26 cellular contexts compared by ENCODE assay signal in genomic region chr16:75472908-75473877, GRCh38. TPM values are rescaled to one million over a fixed set of nuclear protein-coding genes. Genes with fewer than 3 reads are reported as not detected.
"Had no signal": no experiment of that assay in that cellular context is flagged by ENCODE, and none has a peak within 500 bp of the region (broad histone marks: within the 10 kb centered on the region; RNA-seq: fewer than 3 reads in every experiment).

No MANE protein-coding gene starts in this region.

- H3K4me3 ChIP-seq: PC-9 had no signal

- DNase-seq: activated CD4-positive, alpha-beta memory T cell treated with anti-CD3 and anti-CD28 coated beads for 36 hours; activated CD4-positive, alpha-beta T cell treated with anti-CD3 and anti-CD28 coated beads, Interleukin-2, amount 10 ng/mL, durations not matched to agents 7 days and 5 days; activated CD4-positive, CD25-positive, alpha-beta regulatory T cell; activated CD8-positive, alpha-beta memory T cell treated with anti-CD3 and anti-CD28 coated beads for 24 hours; activated gamma-delta T cell; activated naive CD4-positive, alpha-beta T cell treated with anti-CD3 and anti-CD28 coated beads for 36 hours; activated T-cell treated with anti-CD3 and anti-CD28 coated beads, Interleukin-2, amount 50 U/mL, for 4 hours; amygdala; NCI-H1092; NCI-H1417; NCI-H1930; NCI-H2171; NCI-H226; NCI-H510A; NCI-H69; NK-92 treated with Interleukin-12 subunit alpha and Interleukin-12 subunit beta, amount 100 ng/mL, for 24 hours; PC-9; SIG-M5; T-helper 17 cell; T-helper 9 cell had no signal

- H3K27ac ChIP-seq: PC-9 had no signal

- H3K4me1 Mint-ChIP-seq: central memory CD8-positive, alpha-beta T cell had no signal

- H3K27ac Mint-ChIP-seq: activated CD4-positive, alpha-beta memory T cell treated with anti-CD3 and anti-CD28 coated beads for 36 hours; activated CD4-positive, alpha-beta T cell treated with anti-CD3 and anti-CD28 coated beads, Interleukin-2, amount 10 ng/mL, durations not matched to agents 7 days and 5 days; activated naive CD4-positive, alpha-beta T cell treated with anti-CD3 and anti-CD28 coated beads for 36 hours; activated naive CD8-positive, alpha-beta T cell; activated T-helper 17 cell treated with anti-CD3 and anti-CD28 coated beads, Interleukin-2, amount 50 U/mL, for 72 hours; brain; T-helper 17 cell had no signal

- H2AFZ ChIP-seq: PC-9 had no signal

- ATAC-seq: activated T-cell treated with anti-CD3 and anti-CD28 coated beads, Interleukin-2, amount 50 U/mL, for 4 hours; activated T-helper 17 cell treated with anti-CD3 and anti-CD28 coated beads, Interleukin-2, amount 50 U/mL, for 72 hours; T-helper 17 cell had no signal

- H3K9me3 Mint-ChIP-seq: activated CD4-positive, alpha-beta memory T cell treated with anti-CD3 and anti-CD28 coated beads for 36 hours; activated CD4-positive, alpha-beta T cell treated with anti-CD3 and anti-CD28 coated beads, Interleukin-2, amount 10 ng/mL, durations not matched to agents 7 days and 5 days; activated naive CD4-positive, alpha-beta T cell treated with anti-CD3 and anti-CD28 coated beads for 36 hours; activated T-cell treated with anti-CD3 and anti-CD28 coated beads, Interleukin-2, amount 50 U/mL, for 4 hours; activated T-helper 17 cell treated with anti-CD3 and anti-CD28 coated beads, Interleukin-2, amount 50 U/mL, for 72 hours; central memory CD8-positive, alpha-beta T cell had no signal

- H3K36me3 Mint-ChIP-seq: activated CD4-positive, alpha-beta memory T cell treated with anti-CD3 and anti-CD28 coated beads for 36 hours; activated naive CD8-positive, alpha-beta T cell; brain had no signal

- H3K4me2 ChIP-seq: PC-9 had no signal

- H3K4me3 Mint-ChIP-seq: activated CD4-positive, alpha-beta memory T cell treated with anti-CD3 and anti-CD28 coated beads for 36 hours; activated CD4-positive, alpha-beta T cell treated with anti-CD3 and anti-CD28 coated beads, Interleukin-2, amount 10 ng/mL, durations not matched to agents 7 days and 5 days; activated naive CD4-positive, alpha-beta T cell treated with anti-CD3 and anti-CD28 coated beads for 36 hours; activated naive CD8-positive, alpha-beta T cell; activated T-cell treated with anti-CD3 and anti-CD28 coated beads, Interleukin-2, amount 50 U/mL, for 4 hours; activated T-helper 17 cell treated with anti-CD3 and anti-CD28 coated beads, Interleukin-2, amount 50 U/mL, for 72 hours; brain; central memory CD8-positive, alpha-beta T cell; T-helper 17 cell had no signal

- H3K27me3 Mint-ChIP-seq: activated CD4-positive, alpha-beta memory T cell treated with anti-CD3 and anti-CD28 coated beads for 36 hours; activated T-helper 17 cell treated with anti-CD3 and anti-CD28 coated beads, Interleukin-2, amount 50 U/mL, for 72 hours had no signal

- FAIRE-seq: astrocyte, TTC549 had no signal

RNA-seq across cellular contexts. Expression of gene CHST6, which starts 22.0 kb away (rescaled TPM):
- total RNA-seq: activated CD4-positive, alpha-beta memory T cell treated with anti-CD3 and anti-CD28 coated beads for 36 hours; activated CD4-positive, alpha-beta T cell treated with anti-CD3 and anti-CD28 coated beads, Interleukin-2, amount 10 ng/mL, durations not matched to agents 7 days and 5 days; activated naive CD4-positive, alpha-beta T cell treated with anti-CD3 and anti-CD28 coated beads for 36 hours; activated T-cell treated with anti-CD3 and anti-CD28 coated beads, Interleukin-2, amount 50 U/mL, for 4 hours; activated T-helper 17 cell treated with anti-CD3 and anti-CD28 coated beads, Interleukin-2, amount 50 U/mL, for 72 hours; T-helper 17 cell had no signal
